8 cellular contexts compared by ENCODE assay signal in the genomic region with DNA sequence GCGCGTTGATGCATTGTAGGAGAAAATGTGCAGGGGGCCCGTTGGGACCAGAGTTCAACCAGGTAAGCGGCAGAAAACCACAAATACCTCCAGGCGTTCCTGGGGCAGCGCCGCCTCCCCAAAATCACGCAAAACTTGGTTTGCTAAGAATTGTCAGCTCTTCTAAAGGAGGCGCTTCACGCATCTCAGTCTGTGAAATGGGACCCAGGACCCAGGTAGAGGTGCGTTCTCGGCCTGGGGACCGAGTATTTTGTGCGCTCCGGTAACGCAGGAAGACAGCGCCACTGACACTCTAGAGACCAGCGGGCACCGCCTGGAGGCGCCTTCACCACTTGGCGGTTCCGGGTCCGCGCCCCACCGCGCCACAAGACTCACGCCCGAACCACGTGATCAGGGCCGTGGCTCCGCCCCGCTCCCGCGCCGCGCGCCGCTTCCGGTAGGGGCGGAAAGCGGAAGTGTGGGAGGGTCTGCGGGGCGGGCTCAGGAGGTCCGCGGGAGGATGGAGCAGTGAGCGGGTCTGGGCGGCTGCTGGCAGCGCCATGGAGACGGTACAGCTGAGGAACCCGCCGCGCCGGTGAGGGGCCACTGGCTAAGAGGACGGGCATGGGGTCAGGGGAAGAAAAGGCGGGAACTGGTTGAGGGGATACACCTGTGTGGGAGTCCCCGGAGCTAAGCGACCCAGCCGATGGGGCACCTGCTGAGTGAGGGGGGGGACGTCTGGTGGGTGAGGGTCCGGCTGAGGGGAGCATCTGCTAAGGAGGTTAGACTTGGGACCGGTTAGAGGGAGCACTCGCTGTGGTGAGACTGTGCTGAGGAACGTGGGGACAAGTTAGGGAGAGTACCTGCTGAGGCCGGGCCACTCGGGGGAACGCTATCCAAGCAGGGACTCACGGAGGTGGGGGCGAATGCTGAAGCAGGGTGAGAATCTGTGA. TPM values are rescaled to one million over a fixed set of nuclear protein-coding genes. Genes with fewer than 3 reads are reported as not detected.
DNase-seq lines count a peak whose midpoint lies in the region; ATAC-seq, FAIRE-seq and TF ChIP-seq lines count a peak whose summit lies in the region.

A gene (plus strand): TSS at position 483 of the 932 bp plus-strand sequence. CDS start 57 bp downstream, at position 540.

- H3K36me3 ChIP-seq in BJ (ENCODE audit: control insufficient read depth, insufficient read depth, low read length) (no peaks in the 10 kb centered on the region), colonic mucosa (no peaks in the 10 kb centered on the region)

- H3K4me3 ChIP-seq in BJ (ENCODE audit: low read depth, low read length) = peak within 1 kb of the TSS; percentile 96
- H3K4me3 ChIP-seq in colonic mucosa = peak within 1 kb of the TSS; percentile 86

- intact Hi-C loops in colonic mucosa (cut with DNase I) = no loop called here
- intact Hi-C loops in left colon (cut with DNase I, micrococcal nuclease) = no loop called here

- H3K4me1 ChIP-seq in colonic mucosa = peaks cover 13% of the 10 kb centered on the region

- CTCF ChIA-PET in BJ (lab: Yijun Ruan, JAX) = interaction anchor here (0.8 to 1.5 kb wide), 5 partner anchors 29 to 327 kb away, joined by 3 to 4 read pairs (median 3); no protein-coding TSS in a partner anchor

- ATAC-seq in HG03457 (IDR thresholded peaks at IDR 0.05; ENCODE audit: unreplicated experiment) (peak; percentile 61), left colon (peak; percentile 93)

- peak within 1 kb of the TSS; percentile 90 to 100 for H3K9ac ChIP-seq in colonic mucosa (ENCODE audit: low read depth in 2 of 2, low read length in 2 of 2)

- POLR2A ChIA-PET in BJ (lab: Charles Lee) = no interaction called here

- H3K27me3 ChIP-seq in BJ (ENCODE audit: control insufficient read depth, insufficient read depth, low read length) (no peaks in the 10 kb centered on the region), colonic mucosa (no peaks in the 10 kb centered on the region)

- no peaks in the 10 kb centered on the region for H3K9me3 ChIP-seq in colonic mucosa

- peak; percentile 57 for DNase-seq in BJ (ENCODE audit: low read depth)
- no peak for DNase-seq in GM19239 (ENCODE audit: insufficient read length, low spot score)
- peak; percentile 60 for DNase-seq in NCI-H524 treated with DMSO at 0.1 percent for 48 hours (lab: John Stamatoyannopoulos, UW)
- peak; percentile 96 for DNase-seq in activated CD4-positive, alpha-beta T cell treated with anti-CD3 and anti-CD28 coated beads for 48 hours
- peak; percentile 98 for DNase-seq in colonic mucosa
- DNase-seq in left colon = peak; percentile 94 to 97
- DNase-seq in stimulated activated CD4-positive, alpha-beta T cell treated with anti-CD3 and anti-CD28 coated beads, Interleukin-2, amount 100 ng/mL, for 24 hours = peak; percentile 95 to 96

- peak within 1 kb of the TSS; percentile 83 for H3K27ac ChIP-seq in colonic mucosa

- peak; percentile 88 for FAIRE-seq in GM19239 (lab: Jason Lieb, UNC)

- peak; percentile 65 for TF ChIP-seq CTCF in BJ (IDR thresholded peaks at IDR 0.05; ENCODE audit: insufficient read depth, low read depth, low read length)
- peak; percentile 30 for TF ChIP-seq CTCF in colonic mucosa (IDR thresholded peaks at IDR 0.05)

RNA-seq across cellular contexts. Expression of the gene that starts here (rescaled TPM):
- polyA plus RNA-seq in BJ (2011; rRNA removed) = 12.4 and 19.9 TPM in 2 replicates
- polyA minus RNA-seq in BJ (2011; rRNA and poly(A)+ RNA removed) = 14.9 and 16.0 TPM in 2 replicates
- total RNA-seq in colonic mucosa = 10 to 100 TPM; 28.9 to 29.9 TPM
- total RNA-seq in left colon = 10 to 100 TPM; 26.8 to 32.8 TPM
